In genomic region chr18:22223263-22223960, GRCh38 we compare ENCODE assay signal across 8 cellular contexts. TPM values are rescaled to one million over a fixed set of nuclear protein-coding genes. Genes with fewer than 3 reads are reported as not detected.
A peak's percentile ranks its signal among the peaks of the same experiment; 100 is the strongest.
DNase-seq lines count a peak whose midpoint lies in the region; ATAC-seq, FAIRE-seq and TF ChIP-seq lines count a peak whose summit lies in the region.

No MANE protein-coding gene starts in this region.

- no peak overlapping the region for H2AFZ ChIP-seq in astrocyte (ENCODE audit: low read depth, low read length)

- DNase-seq in HK-2 (ENCODE audit: unreplicated experiment) (peak; percentile 86), astrocyte (ENCODE audit: low read depth) (peak; percentile 94), left lobe of liver (ENCODE audit: low spot score) (no peak), SHP77 treated with DMSO at 0.1 percent for 48 hours (lab: John Stamatoyannopoulos, UW) (no peak), Ammon's horn (ENCODE audit: low spot score) (no peak)
- DNase-seq in activated effector memory CD4-positive, alpha-beta T cell treated with anti-CD3 and anti-CD28 coated beads, Interleukin-2, amount 50 U/mL, for 16 hours = no peak

- H3K4me3 Mint-ChIP-seq in astrocyte (ENCODE audit: unreplicated experiment) = no peak overlapping the region

- H3K27ac ChIP-seq in 22Rv1 (peak overlapping the region; percentile 8; the same call in 1 of the 2 replicates), astrocyte (ENCODE audit: low read depth, low read length) (no peak overlapping the region)

- peaks cover 9% of the 10 kb centered on the region for H3K4me1 Mint-ChIP-seq in astrocyte (ENCODE audit: low read depth, unreplicated experiment)

- H3K27ac Mint-ChIP-seq in astrocyte (ENCODE audit: unreplicated experiment) = no peak overlapping the region

- no peaks in the 10 kb centered on the region for H3K9me3 ChIP-seq in astrocyte (ENCODE audit: insufficient read depth, low read depth, low read length)

- H3K9ac ChIP-seq in astrocyte (ENCODE audit: low read length) = peak overlapping the region; percentile 19

- no peaks in the 10 kb centered on the region for H3K36me3 ChIP-seq in astrocyte (ENCODE audit: insufficient read depth, low read length)

- ATAC-seq in left lobe of liver = peak; percentile 38
- no peak for ATAC-seq in GM21526 (IDR thresholded peaks at IDR 0.05; ENCODE audit: low FRiP score, unreplicated experiment)

- TF ChIP-seq CTCF in 22Rv1 (IDR thresholded peaks at IDR 0.05) (no peak), astrocyte (IDR thresholded peaks at IDR 0.05; ENCODE audit: insufficient read depth, low read depth, low read length) (no peak)

- H3K79me2 ChIP-seq in astrocyte (ENCODE audit: insufficient read depth, low read length) = no peaks in the 10 kb centered on the region

- no peak for FAIRE-seq in astrocyte (lab: Jason Lieb, UNC)

- H3K27me3 ChIP-seq in astrocyte (ENCODE audit: insufficient read depth, low read length) = no peaks in the 10 kb centered on the region

- peaks cover 11% of the 10 kb centered on the region for H3K4me1 ChIP-seq in astrocyte (ENCODE audit: insufficient read depth, low read length)

- no peaks in the 10 kb centered on the region for H3K36me3 Mint-ChIP-seq in astrocyte (ENCODE audit: low read depth, unreplicated experiment)

- H4K20me1 ChIP-seq in astrocyte (ENCODE audit: insufficient read depth, low read length) = no peaks in the 10 kb centered on the region

- H3K27me3 Mint-ChIP-seq in astrocyte (ENCODE audit: low read depth, unreplicated experiment) = no peaks in the 10 kb centered on the region

- H3K4me3 ChIP-seq in astrocyte (ENCODE audit: insufficient read depth, low read depth, low read length) = no peak overlapping the region

- H3K9me3 Mint-ChIP-seq in astrocyte (ENCODE audit: unreplicated experiment) = no peaks in the 10 kb centered on the region

- H3K4me2 ChIP-seq in astrocyte (ENCODE audit: low read length) = peak overlapping the region; percentile 54

RNA-seq across cellular contexts. Expression of gene GATA6, which starts 54.0 kb away (rescaled TPM):
- 9.4 and 10.9 TPM in 2 replicates for total RNA-seq in astrocyte
- 11.7 TPM for total RNA-seq in left lobe of liver

Comparison
In these comparisons a context has a peak if more than half of its experiments do, and no peak if none do; other contexts are left out.
1. DNase-seq: peak in HK-2 (single experiment) and astrocyte (single experiment); none in left lobe of liver (single experiment), SHP77 treated with DMSO at 0.1 percent for 48 hours (single experiment), Ammon's horn (single experiment) and activated effector memory CD4-positive, alpha-beta T cell treated with anti-CD3 and anti-CD28 coated beads, Interleukin-2, amount 50 U/mL, for 16 hours (single experiment).